Comparison of ENCODE assay signal across 27 cellular contexts in genomic region chr7:158260567-158261361, GRCh38.
"Had no signal": no experiment of that assay in that cellular context is flagged by ENCODE, and none has a peak within 500 bp of the region (broad histone marks: within the 10 kb centered on the region; RNA-seq: fewer than 3 reads in every experiment).

No MANE protein-coding gene starts in this region.

- H3K4me1 ChIP-seq: adrenal gland, body of pancreas, parathyroid adenoma, psoas muscle, right atrium auricular region, spleen, uterus had no signal

- H3K27ac Mint-ChIP-seq: activated naive CD4-positive, alpha-beta T cell treated with anti-CD3 and anti-CD28 coated beads for 36 hours; activated naive CD8-positive, alpha-beta T cell treated with anti-CD3 and anti-CD28 coated beads for 36 hours; effector memory CD8-positive, alpha-beta T cell; natural killer cell treated with Interleukin-12 subunit alpha and Interleukin-12 subunit beta and Interleukin-15 and Interleukin-18, amount 100 ng/mL, for 72 hours; T-helper 1 cell treated with Interleukin-12 subunit alpha and Interleukin-12 subunit beta and Interleukin-4 antibody, amounts not matched to agents 30 μg/mL and 1 μg/mL, for 36 hours had no signal

- H3K36me3 Mint-ChIP-seq: activated naive CD8-positive, alpha-beta T cell treated with anti-CD3 and anti-CD28 coated beads for 36 hours; natural killer cell treated with Interleukin-12 subunit alpha and Interleukin-12 subunit beta and Interleukin-15 and Interleukin-18, amount 100 ng/mL, for 72 hours had no signal

- H3K4me3 ChIP-seq: adrenal gland, body of pancreas, lung, mucosa of descending colon, psoas muscle, right atrium auricular region, spleen, uterus had no signal

- H3K9me3 ChIP-seq: adrenal gland, body of pancreas, mucosa of descending colon, psoas muscle, right atrium auricular region, uterus had no signal

- H3K27me3 ChIP-seq: adrenal gland, body of pancreas, right atrium auricular region, uterus had no signal

- H3K36me3 ChIP-seq: adrenal gland, right atrium auricular region, spleen, uterus had no signal

- H3K4me3 Mint-ChIP-seq: activated naive CD4-positive, alpha-beta T cell treated with anti-CD3 and anti-CD28 coated beads for 36 hours; activated naive CD8-positive, alpha-beta T cell treated with anti-CD3 and anti-CD28 coated beads for 36 hours; effector memory CD8-positive, alpha-beta T cell; natural killer cell treated with Interleukin-12 subunit alpha and Interleukin-12 subunit beta and Interleukin-15 and Interleukin-18, amount 100 ng/mL, for 72 hours; T-helper 1 cell treated with Interleukin-12 subunit alpha and Interleukin-12 subunit beta and Interleukin-4 antibody, amounts not matched to agents 30 μg/mL and 1 μg/mL, for 36 hours had no signal

- H3K27me3 Mint-ChIP-seq: natural killer cell treated with Interleukin-12 subunit alpha and Interleukin-12 subunit beta and Interleukin-15 and Interleukin-18, amount 100 ng/mL, for 72 hours had no signal

- H3K27ac ChIP-seq: adrenal gland, body of pancreas, parathyroid adenoma, psoas muscle, right atrium auricular region, spleen, uterus, VCaP had no signal

- H3K4me1 Mint-ChIP-seq: activated naive CD8-positive, alpha-beta T cell treated with anti-CD3 and anti-CD28 coated beads for 36 hours had no signal

- H3K9me3 Mint-ChIP-seq: activated naive CD4-positive, alpha-beta T cell treated with anti-CD3 and anti-CD28 coated beads for 36 hours; activated naive CD8-positive, alpha-beta T cell treated with anti-CD3 and anti-CD28 coated beads for 36 hours; natural killer cell treated with Interleukin-12 subunit alpha and Interleukin-12 subunit beta and Interleukin-15 and Interleukin-18, amount 100 ng/mL, for 72 hours had no signal

- DNase-seq: activated CD4-positive, alpha-beta T cell treated with anti-CD3 and anti-CD28 coated beads for 48 hours; activated CD4-positive, alpha-beta T cell treated with anti-CD3 and anti-CD28 coated beads, Interleukin-2, amount 50 U/mL, for 48 hours; activated CD8-positive, alpha-beta memory T cell treated with anti-CD3 and anti-CD28 coated beads for 24 hours; activated effector memory CD4-positive, alpha-beta T cell treated with Interleukin-2 at 50 U/mL for 16 hours; activated naive CD4-positive, alpha-beta T cell treated with anti-CD3 and anti-CD28 coated beads for 36 hours; activated naive CD8-positive, alpha-beta T cell treated with anti-CD3 and anti-CD28 coated beads for 36 hours; adrenal gland; body of pancreas; cortex of kidney; effector memory CD8-positive, alpha-beta T cell; head of caudate nucleus; hippocampal formation; mucosa of descending colon; occipital lobe; psoas muscle; stimulated activated naive CD4-positive, alpha-beta T cell; SW 1271; T-helper 9 cell; trophoblast cell; uterus had no signal
